In the genomic region with DNA sequence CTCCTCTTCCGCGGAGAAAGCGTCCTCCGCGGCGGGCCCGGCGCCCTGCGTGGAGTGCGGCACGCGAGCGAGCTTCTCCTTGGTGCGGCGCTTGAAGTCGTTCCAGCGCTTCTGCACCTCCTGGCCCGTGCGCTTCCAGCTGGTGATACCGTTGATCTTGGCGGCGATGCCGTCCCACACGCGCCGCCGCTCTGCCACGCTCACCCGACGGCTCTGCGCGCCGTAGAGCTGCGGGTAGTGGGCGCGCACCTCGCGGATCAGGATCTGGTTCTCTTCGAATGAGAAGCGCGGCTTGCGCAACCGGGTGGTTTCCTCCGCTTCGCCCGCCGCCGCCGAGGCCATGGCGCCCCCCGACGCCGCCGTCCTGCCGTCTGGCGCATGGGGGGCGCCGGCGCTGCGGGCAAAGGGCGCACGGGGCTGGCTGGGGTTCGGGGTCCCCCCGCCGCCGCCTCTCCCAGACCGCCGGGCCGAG, we compare ENCODE assay signal across 9 cellular contexts. TPM values are rescaled to one million over a fixed set of nuclear protein-coding genes. Genes with fewer than 3 reads are reported as not detected.
A peak's percentile ranks its signal among the peaks of the same experiment; 100 is the strongest.
DNase-seq lines count a peak whose midpoint lies in the region; ATAC-seq, FAIRE-seq and TF ChIP-seq lines count a peak whose summit lies in the region.
"Had no signal": no experiment of that assay in that cellular context is flagged by ENCODE, and none has a peak within 500 bp of the region (broad histone marks: within the 10 kb centered on the region; RNA-seq: fewer than 3 reads in every experiment).

No MANE protein-coding gene starts in this region.

- no peak overlapping the region for H3K27ac Mint-ChIP-seq in activated CD8-positive, alpha-beta T cell treated with anti-CD3 and anti-CD28 coated beads, Interleukin-2, amount 10 ng/mL, durations not matched to agents 7 days and 5 days

- peaks cover 16% of the 10 kb centered on the region for H3K36me3 ChIP-seq in HAP-1 (replicated peaks)
- peaks cover 0 to 10% (median 0%) of the 10 kb centered on the region in 3 donors for H3K36me3 ChIP-seq in pancreas

- POLR2A ChIA-PET in AG04449 (lab: Yijun Ruan, JAX): interaction anchor here (2.4 kb wide), 1 partner anchor 16 kb away, joined by 8 read pairs; a partner anchor contains a TSS
- POLR2A ChIA-PET in activated CD8-positive, alpha-beta T cell treated with anti-CD3 and anti-CD28 coated beads, Interleukin-2, amount 10 ng/mL, durations not matched to agents 7 days and 5 days (lab: Charles Lee): interaction anchor here (1.0 to 2.0 kb wide), 3 partner anchors 9 to 17 kb away, joined by 3 to 5 read pairs (median 3); a partner anchor contains a TSS

- H3K27me3 ChIP-seq in HAP-1 (ENCODE audit: low read depth) (no peaks in the 10 kb centered on the region), pancreas (no peaks in the 10 kb centered on the region)

- in situ Hi-C loops in HAP-1 (cut with MboI; ENCODE audit: low sequenced_read_pairs): no loop called here

- CTCF ChIA-PET in AG04449 (lab: Yijun Ruan, JAX): interaction anchor here (0.9 to 2.6 kb wide), 6 partner anchors 15 to 109 kb away, joined by 3 to 17 read pairs (median 3); no protein-coding TSS in a partner anchor
- CTCF ChIA-PET in activated CD8-positive, alpha-beta T cell treated with anti-CD3 and anti-CD28 coated beads, Interleukin-2, amount 10 ng/mL, durations not matched to agents 7 days and 5 days (lab: Charles Lee): interaction anchor here (0.6 to 4.2 kb wide), 6 partner anchors 15 to 692 kb away, joined by 3 to 26 read pairs (median 4); a partner anchor contains a TSS

- no peaks in the 10 kb centered on the region for H3K9me3 Mint-ChIP-seq in activated CD8-positive, alpha-beta T cell treated with anti-CD3 and anti-CD28 coated beads, Interleukin-2, amount 10 ng/mL, durations not matched to agents 7 days and 5 days (ENCODE audit: insufficient read depth)

- H3K4me1 Mint-ChIP-seq in activated CD8-positive, alpha-beta T cell treated with anti-CD3 and anti-CD28 coated beads, Interleukin-2, amount 10 ng/mL, durations not matched to agents 7 days and 5 days (ENCODE audit: low read depth): peaks cover 28% of the 10 kb centered on the region

- peak overlapping the region in 2 of 4 donors; percentile 22 to 38 for H3K27ac ChIP-seq in pancreas

- FAIRE-seq in pancreas (lab: Jason Lieb, UNC): no peak
- FAIRE-seq: islet of Langerhans had no signal

- DNase-seq in AG04449 (ENCODE audit: low read depth, low spot score) (no peak), HAP-1 (ENCODE audit: low spot score in 2 of 2) (peak in 1 of 2 experiments; percentile 43), fibroblast of pulmonary artery (ENCODE audit: low read depth) (peak; percentile 59), pancreas (peak; percentile 32 to 78 (median 49)), HuH-7 (ENCODE audit: low spot score) (no peak)
- DNase-seq in activated CD8-positive, alpha-beta T cell treated with anti-CD3 and anti-CD28 coated beads, Interleukin-2, amount 10 ng/mL, durations not matched to agents 7 days and 5 days: peak; percentile 45
- no peak for DNase-seq in effector CD4-positive, alpha-beta T cell

- H3K27me3 Mint-ChIP-seq in activated CD8-positive, alpha-beta T cell treated with anti-CD3 and anti-CD28 coated beads, Interleukin-2, amount 10 ng/mL, durations not matched to agents 7 days and 5 days (ENCODE audit: low read depth): peaks cover 5% of the 10 kb centered on the region

- 3 to 7% methylated on average over 54 to 69 of the region's 69 CpGs for WGBS in pancreas, 2 donors

- peaks cover 6% of the 10 kb centered on the region for H3K4me1 ChIP-seq in HAP-1
- peaks cover 8 to 21% (median 17%) of the 10 kb centered on the region in 3 donors for H3K4me1 ChIP-seq in pancreas

- H3K36me3 Mint-ChIP-seq in activated CD8-positive, alpha-beta T cell treated with anti-CD3 and anti-CD28 coated beads, Interleukin-2, amount 10 ng/mL, durations not matched to agents 7 days and 5 days (ENCODE audit: low read depth): peaks cover 24% of the 10 kb centered on the region

- H3K9me3 ChIP-seq in HAP-1 (no peaks in the 10 kb centered on the region), pancreas (no peaks in the 10 kb centered on the region)

- H3K4me3 ChIP-seq in AG04449 (ENCODE audit: low read depth, low read length) (peak overlapping the region; percentile 83), HAP-1 (peak overlapping the region; percentile 53), fibroblast of pulmonary artery (replicated peaks; ENCODE audit: low read depth, low read length) (peak overlapping the region; percentile 58), pancreas (peak overlapping the region; percentile 38 to 74 (median 56))

- peak overlapping the region; percentile 55 for H3K4me3 Mint-ChIP-seq in activated CD8-positive, alpha-beta T cell treated with anti-CD3 and anti-CD28 coated beads, Interleukin-2, amount 10 ng/mL, durations not matched to agents 7 days and 5 days

- intact Hi-C loops in pancreas (cut with DNase I): no loop called here

- ATAC-seq in activated CD8-positive, alpha-beta T cell treated with anti-CD3 and anti-CD28 coated beads, Interleukin-2, amount 10 ng/mL, durations not matched to agents 7 days and 5 days: no peak
- ATAC-seq in pancreas (peak in 3 of 4 donors; percentile 1 to 5 (median 2)), HG03175 (IDR thresholded peaks at IDR 0.05; ENCODE audit: unreplicated experiment) (no peak)

- TF ChIP-seq CTCF in AG04449 (IDR thresholded peaks at IDR 0.05; ENCODE audit: insufficient read depth, low read length, missing control alignments) (no peak), fibroblast of pulmonary artery (IDR thresholded peaks at IDR 0.05; ENCODE audit: low read length, missing control alignments) (no peak), pancreas (IDR thresholded peaks at IDR 0.05) (no peak)

RNA-seq across cellular contexts. Expression of a gene that starts 0.9 kb away (rescaled TPM):
- total RNA-seq in activated CD8-positive, alpha-beta T cell treated with anti-CD3 and anti-CD28 coated beads, Interleukin-2, amount 10 ng/mL, durations not matched to agents 7 days and 5 days: 10 to 100 TPM; 10.4 to 11.3 TPM
- total RNA-seq in pancreas: 1 to 10 TPM; 3.6 to 5.6 (median 4.4) TPM
- polyA plus RNA-seq in pancreas: 1 to 10 TPM; 5.2 to 6.9 TPM

RNA-seq across cellular contexts. Expression of a gene that starts 13.1 kb away (rescaled TPM):
- total RNA-seq in activated CD8-positive, alpha-beta T cell treated with anti-CD3 and anti-CD28 coated beads, Interleukin-2, amount 10 ng/mL, durations not matched to agents 7 days and 5 days: not detected
- total RNA-seq in pancreas: not detected
- not detected for polyA plus RNA-seq in pancreas

RNA-seq across cellular contexts. Expression of a gene that starts 15.5 kb away (rescaled TPM):
- 10 to 100 TPM; 18.0 to 19.1 TPM for total RNA-seq in activated CD8-positive, alpha-beta T cell treated with anti-CD3 and anti-CD28 coated beads, Interleukin-2, amount 10 ng/mL, durations not matched to agents 7 days and 5 days
- total RNA-seq in pancreas: 10 to 100 TPM; 10.0 to 19.4 (median 14.7) TPM
- 10 to 100 TPM; 13.3 to 21.5 TPM for polyA plus RNA-seq in pancreas

RNA-seq across cellular contexts. Expression of a gene that starts 37.3 kb away (rescaled TPM):
- total RNA-seq in activated CD8-positive, alpha-beta T cell treated with anti-CD3 and anti-CD28 coated beads, Interleukin-2, amount 10 ng/mL, durations not matched to agents 7 days and 5 days: not detected
- total RNA-seq in pancreas: 10 to 100 TPM; 20.6 to 45.0 (median 28.3) TPM
- 10 to 100 TPM; 19.8 to 24.1 TPM for polyA plus RNA-seq in pancreas

RNA-seq across cellular contexts. Expression of a gene that starts 38.5 kb away (rescaled TPM):
- total RNA-seq in activated CD8-positive, alpha-beta T cell treated with anti-CD3 and anti-CD28 coated beads, Interleukin-2, amount 10 ng/mL, durations not matched to agents 7 days and 5 days: 10 to 100 TPM; 97.3 to 98.3 TPM
- 10 to 100 TPM; 25.7 to 44.7 (median 28.5) TPM for total RNA-seq in pancreas
- 100 to 1,000 TPM; 133 to 142 TPM for polyA plus RNA-seq in pancreas

Comparison
In these comparisons a context has a peak if more than half of its experiments do, and no peak if none do; other contexts are left out.
1. DNase-seq: peak in activated CD8-positive, alpha-beta T cell treated with anti-CD3 and anti-CD28 coated beads, Interleukin-2, amount 10 ng/mL, durations not matched to agents 7 days and 5 days (single experiment), fibroblast of pulmonary artery (single experiment) and pancreas (6 of 6); none in AG04449 (single experiment), HuH-7 (single experiment) and effector CD4-positive, alpha-beta T cell (single experiment).
2. ATAC-seq: peak in pancreas (3 of 4); none in activated CD8-positive, alpha-beta T cell treated with anti-CD3 and anti-CD28 coated beads, Interleukin-2, amount 10 ng/mL, durations not matched to agents 7 days and 5 days (single experiment) and HG03175 (single experiment).
3. Peak in every context shown above with its lines, with median percentiles within 50 percentile points of each other: H3K4me3 ChIP-seq.